Comparison of ENCODE assay signal across 14 cellular contexts in the genomic region with DNA sequence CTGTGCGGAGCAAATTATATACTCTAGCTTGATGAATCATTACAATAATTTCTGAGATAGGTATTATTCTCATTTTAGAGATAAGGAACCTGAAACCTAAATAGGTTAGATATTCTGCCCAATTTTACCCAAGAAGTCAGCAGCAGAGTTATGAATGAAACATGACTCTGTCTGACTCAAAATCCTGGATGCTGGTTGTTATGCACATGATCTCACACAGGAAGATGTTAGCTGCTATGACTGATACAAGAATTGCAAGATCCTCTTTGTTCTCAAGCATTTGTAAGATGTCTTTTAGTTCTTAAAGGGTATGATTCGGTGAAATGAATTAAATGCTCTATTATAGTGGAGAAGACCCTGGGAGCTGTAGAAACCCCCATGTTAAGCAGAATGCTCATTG.
DNase-seq lines count a peak whose midpoint lies in the region; ATAC-seq, FAIRE-seq and TF ChIP-seq lines count a peak whose summit lies in the region.
"Had no signal": no experiment of that assay in that cellular context is flagged by ENCODE, and none has a peak within 500 bp of the region (broad histone marks: within the 10 kb centered on the region; RNA-seq: fewer than 3 reads in every experiment).

No MANE protein-coding gene starts in this region.

- CTCF ChIA-PET in RWPE1 (lab: Yijun Ruan, JAX) = interaction anchor here (0.6 to 0.7 kb wide), 2 partner anchors 57 to 58 kb away, joined by 3 read pairs; no protein-coding TSS in a partner anchor

- no peaks in the 10 kb centered on the region for H3F3A ChIP-seq in GM23248 (ENCODE audit: insufficient read depth)

- H3K9ac ChIP-seq in GM23248 = no peak overlapping the region

- no peak for FAIRE-seq in bronchial epithelial cell (lab: Jason Lieb, UNC)
- FAIRE-seq: D721Med had no signal

- H3K4me2 ChIP-seq in GM23248 (ENCODE audit: unreplicated experiment) = no peak overlapping the region

- H3K4me1 ChIP-seq in foreskin keratinocyte (peaks cover 34% of the 10 kb centered on the region), suprapubic skin (no peaks in the 10 kb centered on the region), GM23248 (ENCODE audit: insufficient read depth) (no peaks in the 10 kb centered on the region)

- H3K9me2 ChIP-seq in GM23248 (ENCODE audit: insufficient read depth) = no peaks in the 10 kb centered on the region

- POLR2A ChIA-PET in RWPE1 (lab: Yijun Ruan, JAX; ENCODE audit: low non-redundant PET) = no interaction called here

- H4K20me1 ChIP-seq in GM23248 (ENCODE audit: insufficient read depth) = no peaks in the 10 kb centered on the region

- H3K9me3 ChIP-seq in suprapubic skin (no peaks in the 10 kb centered on the region), GM23248 (ENCODE audit: low read depth) (no peaks in the 10 kb centered on the region)

- H3K79me2 ChIP-seq in GM23248 (ENCODE audit: insufficient read depth) = no peaks in the 10 kb centered on the region

- H3K27me3 Mint-ChIP-seq in activated T-helper 17 cell treated with anti-CD3 and anti-CD28 coated beads, Interleukin-2, amount 50 U/mL, for 72 hours = no peaks in the 10 kb centered on the region

- H3K36me3 Mint-ChIP-seq in activated T-helper 17 cell treated with anti-CD3 and anti-CD28 coated beads, Interleukin-2, amount 50 U/mL, for 72 hours (ENCODE audit: low read depth) = no peaks in the 10 kb centered on the region
- H3K36me3 Mint-ChIP-seq: CD14-positive monocyte; CD8-positive, alpha-beta T cell had no signal

- H3K27ac ChIP-seq in RWPE1 = no peak overlapping the region
- peak overlapping the region; percentile 77 for H3K27ac ChIP-seq in foreskin keratinocyte
- peak overlapping the region; percentile 24 for H3K27ac ChIP-seq in suprapubic skin
- no peak overlapping the region for H3K27ac ChIP-seq in GM23248

- 50% methylated on average over 2 of the region's 2 CpGs for WGBS in suprapubic skin
- 12 to 14% methylated on average over 2 of the region's 2 CpGs for WGBS in GM23248 (ENCODE audit: low coverage in 1 of 2, low lambda C conversion rate in 2 of 2, missing lambda C conversion rate in 2 of 2), 2 experiments

- H3K4me1 Mint-ChIP-seq in activated T-helper 17 cell treated with anti-CD3 and anti-CD28 coated beads, Interleukin-2, amount 50 U/mL, for 72 hours = no peaks in the 10 kb centered on the region
- H3K4me1 Mint-ChIP-seq: CD14-positive monocyte had no signal

- no peak overlapping the region for H3K4me3 ChIP-seq in bronchial epithelial cell (ENCODE audit: low read depth, low read length)
- no peak overlapping the region for H3K4me3 ChIP-seq in suprapubic skin
- no peak overlapping the region for H3K4me3 ChIP-seq in GM23248

- TF ChIP-seq POLR2A in suprapubic skin (IDR thresholded peaks at IDR 0.05) = no peak

- peak; percentile 94 for ATAC-seq in foreskin keratinocyte
- no peak for ATAC-seq in HG03159 (IDR thresholded peaks at IDR 0.05; ENCODE audit: unreplicated experiment)
- ATAC-seq in activated T-helper 17 cell treated with anti-CD3 and anti-CD28 coated beads, Interleukin-2, amount 50 U/mL, for 72 hours (replicated peaks) = no peak
- ATAC-seq: CD8-positive, alpha-beta T cell had no signal

- peaks cover 14% of the 10 kb centered on the region for H3K9me3 Mint-ChIP-seq in activated T-helper 17 cell treated with anti-CD3 and anti-CD28 coated beads, Interleukin-2, amount 50 U/mL, for 72 hours

- DNase-seq in RWPE1 (ENCODE audit: low spot score) (peak; percentile 17), bronchial epithelial cell (ENCODE audit: low read depth) (peak; percentile 96), foreskin keratinocyte (peak; percentile 85 to 94), suprapubic skin (ENCODE audit: low spot score in 2 of 2) (no peak), GM23248 (no peak)
- DNase-seq in activated naive CD4-positive, alpha-beta T cell (lab: John Stamatoyannopoulos, UW) = no peak
- DNase-seq: CD8-positive, alpha-beta T cell; COR-L47; HCEC 1CT; HFFc6 had no signal

- TF ChIP-seq CTCF in RWPE1 (conservative IDR thresholded peaks at IDR 0.05; ENCODE audit: low read depth) = no peak
- TF ChIP-seq CTCF in bronchial epithelial cell (IDR thresholded peaks at IDR 0.05; ENCODE audit: insufficient read depth, low read length, severe bottlenecking) = no peak
- TF ChIP-seq CTCF in foreskin keratinocyte (conservative IDR thresholded peaks at IDR 0.05) = no peak
- TF ChIP-seq CTCF in suprapubic skin (IDR thresholded peaks at IDR 0.05) = no peak

- H3K27me3 ChIP-seq in bronchial epithelial cell (ENCODE audit: control insufficient read depth, insufficient read depth, low read length) (no peaks in the 10 kb centered on the region), foreskin keratinocyte (no peaks in the 10 kb centered on the region), suprapubic skin (no peaks in the 10 kb centered on the region), GM23248 (replicated peaks; ENCODE audit: insufficient read depth) (no peaks in the 10 kb centered on the region)

- H3K4me3 Mint-ChIP-seq in activated T-helper 17 cell treated with anti-CD3 and anti-CD28 coated beads, Interleukin-2, amount 50 U/mL, for 72 hours = no peak overlapping the region
- H3K4me3 Mint-ChIP-seq: CD14-positive monocyte; CD8-positive, alpha-beta T cell; HFFc6 had no signal

- no peak for TF ChIP-seq EP300 in suprapubic skin (IDR thresholded peaks at IDR 0.05)

- no peak overlapping the region for H2AFZ ChIP-seq in GM23248

- no peak overlapping the region for H3K27ac Mint-ChIP-seq in activated T-helper 17 cell treated with anti-CD3 and anti-CD28 coated beads, Interleukin-2, amount 50 U/mL, for 72 hours
- H3K27ac Mint-ChIP-seq: CD14-positive monocyte; CD8-positive, alpha-beta T cell; HFFc6 had no signal

- in situ Hi-C loops in GM23248 (cut with MboI) = no loop called here

- H3K36me3 ChIP-seq in bronchial epithelial cell (ENCODE audit: control insufficient read depth, insufficient read depth, low read length) (no peaks in the 10 kb centered on the region), suprapubic skin (no peaks in the 10 kb centered on the region), GM23248 (ENCODE audit: low read depth) (no peaks in the 10 kb centered on the region)

Comparison
In these comparisons a context has a peak if more than half of its experiments do, and no peak if none do; other contexts are left out.
1. DNase-seq: peak in RWPE1 (single experiment), bronchial epithelial cell (single experiment) and foreskin keratinocyte (2 of 2); none in suprapubic skin (0 of 2), activated naive CD4-positive, alpha-beta T cell (0 of 4) and GM23248 (single experiment).
2. H3K27ac ChIP-seq: peak in foreskin keratinocyte (single experiment) and suprapubic skin (single experiment); none in RWPE1 (single experiment) and GM23248 (single experiment).